Comparison of ENCODE assay signal across 16 cellular contexts in the genomic region with DNA sequence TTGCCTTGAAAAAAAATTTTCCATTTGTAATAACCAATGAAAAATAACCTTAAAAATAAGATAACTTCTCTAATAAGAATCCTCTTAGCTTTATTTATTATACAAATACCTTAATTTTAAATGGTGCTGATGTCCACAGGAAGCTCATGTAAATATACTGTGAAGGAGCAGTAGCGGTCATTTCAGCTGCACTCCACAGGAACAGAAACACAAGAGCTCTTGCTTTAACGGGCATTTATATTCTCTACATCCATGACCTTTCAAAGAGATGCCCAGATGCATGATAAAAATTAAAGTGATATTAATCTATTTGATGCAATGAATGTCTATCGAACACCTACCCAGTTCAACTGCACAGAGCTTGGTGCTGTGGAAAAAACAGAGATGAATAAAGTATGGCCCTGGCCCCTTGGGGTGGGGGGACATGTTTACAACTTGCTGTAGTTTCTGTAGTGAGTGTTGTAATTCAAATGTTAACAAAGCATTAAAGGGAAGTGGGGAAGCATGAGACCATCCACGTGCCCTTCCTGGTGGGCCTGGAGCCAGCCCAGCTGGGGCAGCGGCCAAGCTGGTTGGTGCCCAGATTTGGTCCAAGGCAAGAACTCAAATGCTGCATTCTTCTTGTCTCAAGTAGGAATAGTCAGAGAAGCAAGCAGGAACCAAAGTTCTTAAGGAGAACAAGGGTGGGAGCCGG. TPM values are rescaled to one million over a fixed set of nuclear protein-coding genes. Genes with fewer than 3 reads are reported as not detected.
DNase-seq lines count a peak whose midpoint lies in the region; ATAC-seq, FAIRE-seq and TF ChIP-seq lines count a peak whose summit lies in the region.
"Had no signal": no experiment of that assay in that cellular context is flagged by ENCODE, and none has a peak within 500 bp of the region (broad histone marks: within the 10 kb centered on the region; RNA-seq: fewer than 3 reads in every experiment).

No MANE protein-coding gene starts in this region.

- peak overlapping the region in 3 of 4 donors; percentile 14 to 45 (median 28) for H3K27ac ChIP-seq in body of pancreas
- peak overlapping the region in 5 of 10 donors; percentile 43 to 67 (median 47) for H3K27ac ChIP-seq in heart right ventricle
- peak overlapping the region in 2 of 4 donors; percentile 0 to 57 for H3K27ac ChIP-seq in pancreas
- H3K27ac ChIP-seq: brain microvascular endothelial cell had no signal

- H3K27me3 ChIP-seq in body of pancreas (no peaks in the 10 kb centered on the region), heart right ventricle (no peaks in the 10 kb centered on the region), pancreas (no peaks in the 10 kb centered on the region)
- H3K27me3 ChIP-seq: brain microvascular endothelial cell, uterus had no signal

- H3K9me3 Mint-ChIP-seq in progenitor cell of endocrine pancreas (ENCODE audit: low read depth), result peaks cover 6% of the 10 kb centered on the region

- no peaks in the 10 kb centered on the region for H3K27me3 Mint-ChIP-seq in progenitor cell of endocrine pancreas

- no peaks in the 10 kb centered on the region for H3K4me1 Mint-ChIP-seq in progenitor cell of endocrine pancreas (ENCODE audit: low read depth)

- 68 to 73% methylated on average over 6 of the region's 6 CpGs for WGBS in body of pancreas, 2 donors
- 49 to 61% methylated on average over 6 of the region's 6 CpGs for WGBS in heart right ventricle, 2 donors
- WGBS in pancreas, 2 donors, result 75 to 78% methylated on average over 6 of the region's 6 CpGs

- no peak overlapping the region for H3K4me3 Mint-ChIP-seq in progenitor cell of endocrine pancreas (ENCODE audit: low read depth)
- H3K4me3 Mint-ChIP-seq: nephron had no signal

- H3K36me3 Mint-ChIP-seq in progenitor cell of endocrine pancreas (ENCODE audit: insufficient read depth), result peaks cover 18% of the 10 kb centered on the region

- H3K4me1 ChIP-seq in body of pancreas (no peaks in the 10 kb centered on the region), heart right ventricle (peaks cover 0 to 48% (median 15%) of the 10 kb centered on the region in 9 donors), pancreas (peaks cover 0 to 5% (median 0%) of the 10 kb centered on the region in 3 donors)
- H3K4me1 ChIP-seq: uterus had no signal

- TF ChIP-seq CTCF in body of pancreas (IDR thresholded peaks at IDR 0.05), result no peak
- no peak for TF ChIP-seq CTCF in heart right ventricle (IDR thresholded peaks at IDR 0.05)
- no peak for TF ChIP-seq CTCF in pancreas (IDR thresholded peaks at IDR 0.05)
- no peak for TF ChIP-seq CTCF in progenitor cell of endocrine pancreas (IDR thresholded peaks at IDR 0.05; ENCODE audit: unreplicated experiment)

- H3K4me3 ChIP-seq in body of pancreas, result no peak overlapping the region
- peak overlapping the region in 2 of 10 donors; percentile 3 to 6 for H3K4me3 ChIP-seq in heart right ventricle
- H3K4me3 ChIP-seq in pancreas, result no peak overlapping the region
- H3K4me3 ChIP-seq: uterus had no signal

- DNase-seq in Ammon's horn (ENCODE audit: low spot score), result peak; percentile 93
- DNase-seq in body of pancreas, result peak in 3 of 4 donors; percentile 35 to 64 (median 36)
- DNase-seq in heart right ventricle, result peak; percentile 59 to 67
- DNase-seq in pancreas, result peak in 5 of 6 donors; percentile 9 to 63 (median 41)
- DNase-seq in progenitor cell of endocrine pancreas (ENCODE audit: low spot score, unreplicated experiment), result no peak
- DNase-seq in EL, result no peak
- DNase-seq in KBM-7, result no peak
- DNase-seq in ecto neural progenitor cell (ENCODE audit: low spot score), result no peak
- DNase-seq: brain microvascular endothelial cell; NCI-H1436 treated with DMSO at 0.1 percent for 48 hours; NCI-H446 treated with DMSO at 0.1 percent for 48 hours; PC-3; stimulated activated CD4-positive, alpha-beta T cell treated with anti-CD3 and anti-CD28 coated beads, Interleukin-12 subunit alpha, Interleukin-12 subunit beta, amount 100 ng/mL, for 4 hours had no signal

- FAIRE-seq in pancreas (lab: Jason Lieb, UNC), result no peak
- FAIRE-seq: keratinocyte had no signal

- no peak for TF ChIP-seq POLR2A in body of pancreas (IDR thresholded peaks at IDR 0.05)

- H3K36me3 ChIP-seq in body of pancreas (replicated peaks in 1 of 2; ENCODE audit: insufficient read depth in 1 of 2, low read depth in 2 of 2) (no peaks in the 10 kb centered on the region), heart right ventricle (peaks cover 0 to 5% (median 0%) of the 10 kb centered on the region in 9 donors), pancreas (no peaks in the 10 kb centered on the region)
- H3K36me3 ChIP-seq: brain microvascular endothelial cell, uterus had no signal

- intact Hi-C loops in body of pancreas (cut with DNase I), result no loop called here
- intact Hi-C loops in heart right ventricle (cut with DNase I), result loop anchor here in 3 of 10 donors (5.0 to 10.0 kb wide), 3 partner anchors 44 to 119 kb away; a partner anchor contains a TSS
- intact Hi-C loops in pancreas (cut with DNase I), result no loop called here

- H3K9me3 ChIP-seq in body of pancreas (no peaks in the 10 kb centered on the region), heart right ventricle (peaks cover 0 to 20% (median 5%) of the 10 kb centered on the region in 11 donors), pancreas (no peaks in the 10 kb centered on the region)
- H3K9me3 ChIP-seq: uterus had no signal

- in situ Hi-C loops in KBM-7 (cut with MboI; ENCODE audit: low pct_unique_long_range_greater_than_20kb, low sequenced_read_pairs), result no loop called here

- ATAC-seq in body of pancreas (peak; percentile 35), heart right ventricle (peak; percentile 38 to 79 (median 76)), pancreas (peak; percentile 56 to 88 (median 72))
- ATAC-seq: PC-3 had no signal

- H3K27ac Mint-ChIP-seq in progenitor cell of endocrine pancreas, result no peak overlapping the region
- H3K27ac Mint-ChIP-seq: nephron had no signal

RNA-seq across cellular contexts. Expression of a gene that starts 47.9 kb away (rescaled TPM):
- total RNA-seq in body of pancreas, result 10 to 100 TPM; 10.9 to 52.7 TPM
- total RNA-seq in heart right ventricle, result 10 to 100 TPM in 2 of 10 donors, 1 to 10 TPM in 8; 5.5 to 11.7 (median 7.4) TPM
- polyA plus RNA-seq in heart right ventricle, result 1 to 10 TPM; 7.3 to 9.8 TPM
- total RNA-seq in pancreas, result 10 to 100 TPM in 4 of 6 donors, 1 to 10 TPM in 2; 6.7 to 15.5 (median 10.4) TPM
- 10 to 100 TPM; 15.1 TPM for polyA plus RNA-seq in pancreas
- 31.5 and 33.2 TPM in 2 replicates for total RNA-seq in progenitor cell of endocrine pancreas

RNA-seq across cellular contexts. Expression of a gene that starts 48.0 kb away (rescaled TPM):
- total RNA-seq in body of pancreas (10 to 100 TPM in 1 of 2 donors, 1 to 10 TPM in 1; 8.6 to 12.2 TPM), heart right ventricle (10 to 100 TPM in 1 of 10 donors, 1 to 10 TPM in 9; 4.5 to 10.2 (median 6.5) TPM), pancreas (10 to 100 TPM in 2 of 6 donors, 1 to 10 TPM in 4; 4.4 to 13.9 (median 7.4) TPM), progenitor cell of endocrine pancreas (56.0 and 58.1 TPM in 2 replicates)
- polyA plus RNA-seq in heart right ventricle (10 to 100 TPM in 1 of 2 donors, 1 to 10 TPM in 1; 6.5 to 25.7 TPM), pancreas (10 to 100 TPM in 1 of 2 donors, 1 to 10 TPM in 1; 8.7 to 12.5 TPM)

Comparison
In these comparisons a context has a peak if more than half of its experiments do, and no peak if none do; other contexts are left out.
1. DNase-seq: peak in Ammon's horn (single experiment), body of pancreas (3 of 4), heart right ventricle (2 of 2) and pancreas (5 of 6); none in progenitor cell of endocrine pancreas (single experiment), EL (single experiment), KBM-7 (single experiment) and ecto neural progenitor cell (single experiment).
2. Peak in every context shown above with its lines, with median percentiles within 50 percentile points of each other: ATAC-seq.